27 cellular contexts compared by ENCODE assay signal in genomic region chr10:124344266-124344590, GRCh38.
"Had no signal": no experiment of that assay in that cellular context is flagged by ENCODE, and none has a peak within 500 bp of the region (broad histone marks: within the 10 kb centered on the region; RNA-seq: fewer than 3 reads in every experiment).

No MANE protein-coding gene starts in this region.

- H3K36me3 ChIP-seq: adrenal gland, colonic mucosa, WERI-Rb-1 had no signal

- H3K27me3 ChIP-seq: adrenal gland, body of pancreas, colonic mucosa, dorsolateral prefrontal cortex had no signal

- H3K4me3 ChIP-seq: adrenal gland, body of pancreas, colonic mucosa, dorsolateral prefrontal cortex had no signal

- DNase-seq: activated B cell treated with CpG ODN at 0.5 μM for 24 hours; activated CD4-positive, alpha-beta T cell treated with anti-CD3 and anti-CD28 coated beads for 48 hours; activated CD4-positive, alpha-beta T cell treated with anti-CD3 and anti-CD28 coated beads, Interleukin-2, amount 50 U/mL, for 1 hour; activated CD4-positive, alpha-beta T cell treated with anti-CD3 and anti-CD28 coated beads, Interleukin-2, amount 50 U/mL, for 48 hours; activated CD8-positive, alpha-beta memory T cell treated with anti-CD3 and anti-CD28 coated beads for 24 hours; activated CD8-positive, alpha-beta memory T cell treated with anti-CD3 and anti-CD28 coated beads, Interleukin-2, amount 50 U/mL, for 4 hours; activated CD8-positive, alpha-beta T cell treated with anti-CD3 and anti-CD28 coated beads for 36 hours; activated naive CD4-positive, alpha-beta T cell treated with anti-CD3 and anti-CD28 coated beads for 36 hours; activated naive CD8-positive, alpha-beta T cell treated with anti-CD3 and anti-CD28 coated beads for 36 hours; activated naive CD8-positive, alpha-beta T cell treated with anti-CD3 and anti-CD28 coated beads, Interleukin-2, amount 50 U/mL, for 24 hours; activated T-cell treated with anti-CD3 and anti-CD28 coated beads for 4 hours; activated T-cell treated with anti-CD3 and anti-CD28 coated beads, Interleukin-2, amount 50 U/mL, for 72 hours; adrenal gland; amygdala; aorta; body of pancreas; central memory CD4-positive, alpha-beta T cell; cerebellar nuclear complex; colonic mucosa; effector CD8-positive, alpha-beta T cell; foreskin fibroblast; T-helper 1 cell; T-helper 17 cell; T1000; WERI-Rb-1 had no signal

- ATAC-seq: activated CD8-positive, alpha-beta T cell treated with anti-CD3 and anti-CD28 coated beads for 36 hours; activated naive CD8-positive, alpha-beta T cell treated with anti-CD3 and anti-CD28 coated beads, Interleukin-2, amount 50 U/mL, for 24 hours; activated T-cell treated with anti-CD3 and anti-CD28 coated beads, Interleukin-2, amount 50 U/mL, for 72 hours; body of pancreas; esophagus mucosa; T-helper 17 cell had no signal

- H3K27ac ChIP-seq: adrenal gland, body of pancreas, colonic mucosa, dorsolateral prefrontal cortex, WERI-Rb-1 had no signal

- H3K4me1 ChIP-seq: colonic mucosa had no signal

- H3K9me3 ChIP-seq: adrenal gland, body of pancreas, colonic mucosa had no signal
